ENCODE assay signal across 8 cellular contexts in the genomic region with DNA sequence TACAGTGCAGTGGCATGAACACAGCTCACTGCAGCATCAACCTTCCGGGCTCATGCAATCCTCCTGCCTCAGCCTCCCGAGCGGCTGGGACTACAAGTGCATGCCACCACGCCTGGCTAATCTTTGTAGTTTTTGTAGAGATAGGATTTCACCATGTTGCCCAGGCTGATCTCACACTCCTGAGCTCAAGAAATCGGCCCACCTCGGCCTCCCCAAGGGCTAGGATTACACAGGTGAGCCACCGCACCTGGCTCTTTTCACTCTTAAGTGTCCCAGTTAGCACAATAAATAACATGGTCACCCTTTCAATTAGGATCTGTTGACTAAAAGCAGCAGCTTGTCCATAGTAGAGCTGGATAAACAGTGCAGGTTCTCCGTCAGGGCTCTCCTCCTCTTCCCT. TPM values are rescaled to one million over a fixed set of nuclear protein-coding genes. Genes with fewer than 3 reads are reported as not detected.
A peak's percentile ranks its signal among the peaks of the same experiment; 100 is the strongest.
DNase-seq lines count a peak whose midpoint lies in the region; ATAC-seq and TF ChIP-seq lines count a peak whose summit lies in the region.

No MANE protein-coding gene starts in this region.

- H3K27ac Mint-ChIP-seq in CD4-positive, alpha-beta T cell: peak overlapping the region; percentile 92
- H3K27ac Mint-ChIP-seq in activated naive CD8-positive, alpha-beta T cell: peak overlapping the region; percentile 92

- H3K4me1 ChIP-seq in mesodermal cell (ENCODE audit: control insufficient read depth, insufficient read depth, low read length, poor library complexity, severe bottlenecking) (peaks cover 5% of the 10 kb centered on the region), gastroesophageal sphincter (peaks cover 6 to 24% (median 10%) of the 10 kb centered on the region in 3 donors)

- peaks cover 41% of the 10 kb centered on the region for H3K36me3 Mint-ChIP-seq in CD4-positive, alpha-beta T cell (ENCODE audit: low read depth)
- H3K36me3 Mint-ChIP-seq in activated naive CD8-positive, alpha-beta T cell: no peaks in the 10 kb centered on the region

- H3K9me3 ChIP-seq in CD4-positive, alpha-beta T cell (ENCODE audit: control insufficient read depth, low read length): no peaks in the 10 kb centered on the region
- no peaks in the 10 kb centered on the region for H3K9me3 ChIP-seq in KOPT-K1 (ENCODE audit: insufficient read depth, low read length, poor library complexity, severe bottlenecking)
- no peaks in the 10 kb centered on the region for H3K9me3 ChIP-seq in mesodermal cell (ENCODE audit: control insufficient read depth, low read length)
- H3K9me3 ChIP-seq in gastroesophageal sphincter: no peaks in the 10 kb centered on the region

- POLR2A ChIA-PET in CD4-positive, alpha-beta T cell (lab: Charles Lee): no interaction called here

- H3K4me3 Mint-ChIP-seq in CD4-positive, alpha-beta T cell: peak overlapping the region; percentile 99
- H3K4me3 Mint-ChIP-seq in activated naive CD8-positive, alpha-beta T cell: peak overlapping the region; percentile 95

- no peaks in the 10 kb centered on the region for H3K27me3 Mint-ChIP-seq in CD4-positive, alpha-beta T cell
- H3K27me3 Mint-ChIP-seq in activated naive CD8-positive, alpha-beta T cell: no peaks in the 10 kb centered on the region

- no peak for DNase-seq in CD4-positive, alpha-beta T cell
- no peak for DNase-seq in CD1c-positive myeloid dendritic cell (ENCODE audit: extremely low spot score)
- DNase-seq in NCI-H226: no peak
- DNase-seq in NK-92 (lab: John Stamatoyannopoulos, UW; ENCODE audit: unreplicated experiment): no peak

- WGBS in mesodermal cell (ENCODE audit: insufficient coverage in 2 of 2), 2 experiments: 93 to 100% methylated on average over 4 to 6 of the region's 8 CpGs
- WGBS in gastroesophageal sphincter (ENCODE audit: low coverage in 1 of 2), 2 donors: 100% methylated on average over 1 of the region's 8 CpGs; no CpG with 5 or more reads in 1 of the 2 donors

- H3K9me3 Mint-ChIP-seq in CD4-positive, alpha-beta T cell: peaks cover 2% of the 10 kb centered on the region
- no peaks in the 10 kb centered on the region for H3K9me3 Mint-ChIP-seq in activated naive CD8-positive, alpha-beta T cell (ENCODE audit: low read depth)

- peak overlapping the region; percentile 98 for H3K4me3 ChIP-seq in mesodermal cell (ENCODE audit: extremely low read depth, insufficient read depth, low read length, poor library complexity, severe bottlenecking)
- peak overlapping the region in 1 of 2 donors; percentile 90 for H3K4me3 ChIP-seq in gastroesophageal sphincter

- TF ChIP-seq EP300 in gastroesophageal sphincter (IDR thresholded peaks at IDR 0.05): no peak

- TF ChIP-seq CTCF in CD4-positive, alpha-beta T cell (IDR thresholded peaks at IDR 0.05): no peak
- no peak for TF ChIP-seq CTCF in gastroesophageal sphincter (IDR thresholded peaks at IDR 0.05)

- H3K4me1 Mint-ChIP-seq in CD4-positive, alpha-beta T cell (ENCODE audit: low read depth): peaks cover 53% of the 10 kb centered on the region
- peaks cover 58% of the 10 kb centered on the region for H3K4me1 Mint-ChIP-seq in activated naive CD8-positive, alpha-beta T cell (ENCODE audit: low read depth)

- CTCF ChIA-PET in CD4-positive, alpha-beta T cell (lab: Charles Lee): interaction anchor here (0.7 kb wide), 1 partner anchor 10 kb away, joined by 3 read pairs; no protein-coding TSS in a partner anchor

- intact Hi-C loops in CD4-positive, alpha-beta T cell (cut with DNase I, micrococcal nuclease): loop anchor here in 1 of 2 experiments (2.0 to 5.0 kb wide), 2 partner anchors 136 to 264 kb away; a partner anchor contains a TSS

- no peak for ATAC-seq in CD4-positive, alpha-beta T cell (ENCODE audit: poor library complexity)
- ATAC-seq in gastroesophageal sphincter: no peak

- H3K27me3 ChIP-seq in CD4-positive, alpha-beta T cell (ENCODE audit: control insufficient read depth, insufficient read depth, low read length): no peaks in the 10 kb centered on the region
- H3K27me3 ChIP-seq in gastroesophageal sphincter: no peaks in the 10 kb centered on the region

- H3K36me3 ChIP-seq in KOPT-K1 (ENCODE audit: insufficient read depth, low read length): peaks cover 13% of the 10 kb centered on the region
- peaks cover 12% of the 10 kb centered on the region for H3K36me3 ChIP-seq in mesodermal cell (ENCODE audit: control insufficient read depth, insufficient read depth, low read length)
- H3K36me3 ChIP-seq in gastroesophageal sphincter: peaks cover 0 to 6% of the 10 kb centered on the region in 2 donors

- no peak overlapping the region for H3K27ac ChIP-seq in CD4-positive, alpha-beta T cell (ENCODE audit: low read depth, low read length)
- H3K27ac ChIP-seq in KOPT-K1 (ENCODE audit: low read depth, low read length, poor library complexity, severe bottlenecking): peak overlapping the region; percentile 86
- H3K27ac ChIP-seq in mesodermal cell (ENCODE audit: low read depth, low read length, severe bottlenecking): no peak overlapping the region
- no peak overlapping the region for H3K27ac ChIP-seq in gastroesophageal sphincter

- TF ChIP-seq POLR2A in gastroesophageal sphincter (IDR thresholded peaks at IDR 0.05): no peak

RNA-seq across cellular contexts. Expression of a gene that starts 1.4 kb away (rescaled TPM):
- 10 to 100 TPM; 55.0 to 56.0 TPM for total RNA-seq in CD4-positive, alpha-beta T cell
- polyA plus RNA-seq in mesodermal cell (2013, experiment 1 of 2): 34.4 TPM
- 34.5 TPM for polyA plus RNA-seq in mesodermal cell (2013, experiment 2 of 2)
- total RNA-seq in gastroesophageal sphincter: 10 to 100 TPM; 41.6 to 77.2 (median 43.2) TPM
